In the genomic region with DNA sequence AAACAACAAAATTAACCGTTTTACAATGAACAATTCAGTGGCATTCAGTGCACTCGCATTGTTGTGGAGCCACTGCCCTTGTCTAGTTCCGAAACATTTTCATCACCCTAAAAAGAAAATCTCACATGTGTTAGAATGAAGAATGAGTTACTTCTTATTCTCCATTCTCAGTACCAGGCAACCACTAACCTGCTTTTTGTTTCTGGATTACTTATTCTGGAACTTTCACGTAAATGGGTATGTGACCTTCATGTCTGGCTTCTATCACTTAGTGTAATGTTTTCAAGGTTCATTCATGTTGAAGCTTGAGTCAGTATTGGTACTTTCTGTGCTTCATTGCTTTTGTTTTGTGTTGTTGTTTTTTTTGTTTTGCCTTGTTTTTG, we compare ENCODE assay signal across 12 cellular contexts. TPM values are rescaled to one million over a fixed set of nuclear protein-coding genes. Genes with fewer than 3 reads are reported as not detected.
A peak's percentile ranks its signal among the peaks of the same experiment; 100 is the strongest.
DNase-seq lines count a peak whose midpoint lies in the region; ATAC-seq, FAIRE-seq and TF ChIP-seq lines count a peak whose summit lies in the region.
"Had no signal": no experiment of that assay in that cellular context is flagged by ENCODE, and none has a peak within 500 bp of the region (broad histone marks: within the 10 kb centered on the region; RNA-seq: fewer than 3 reads in every experiment).

No MANE protein-coding gene starts in this region.

- H3K27ac ChIP-seq in pancreas, result no peak overlapping the region
- H3K27ac ChIP-seq: foreskin keratinocyte had no signal

- peak; percentile 66 to 72 for ATAC-seq in activated T-cell treated with anti-CD3 and anti-CD28 coated beads, Interleukin-2, amount 50 U/mL, for 4 hours
- ATAC-seq in GM21576 (IDR thresholded peaks at IDR 0.05; ENCODE audit: unreplicated experiment) (peak; percentile 44), HG03108 (IDR thresholded peaks at IDR 0.05; ENCODE audit: unreplicated experiment) (peak; percentile 51), pancreas (no peak)
- peak; percentile 86 for ATAC-seq in stimulated activated effector memory CD8-positive, alpha-beta T cell treated with anti-CD3 and anti-CD28 coated beads, Interleukin-12 subunit alpha, Interleukin-12 subunit beta, amount 100 ng/mL, for 72 hours
- ATAC-seq: foreskin keratinocyte had no signal

- no peaks in the 10 kb centered on the region for H3K9me3 ChIP-seq in pancreas
- H3K9me3 ChIP-seq: SK-N-SH had no signal

- intact Hi-C loops in lower leg skin (cut with DNase I; ENCODE audit: low total_unique reads) (no loop called here), pancreas (cut with DNase I) (no loop called here)

- peaks cover 39% of the 10 kb centered on the region for H3K4me1 Mint-ChIP-seq in activated T-cell treated with anti-CD3 and anti-CD28 coated beads, Interleukin-2, amount 50 U/mL, for 4 hours (ENCODE audit: low read depth)
- peaks cover 48% of the 10 kb centered on the region for H3K4me1 Mint-ChIP-seq in stimulated activated effector memory CD8-positive, alpha-beta T cell treated with anti-CD3 and anti-CD28 coated beads, Interleukin-12 subunit alpha, Interleukin-12 subunit beta, amount 100 ng/mL, for 72 hours

- H3K27me3 Mint-ChIP-seq in activated T-cell treated with anti-CD3 and anti-CD28 coated beads, Interleukin-2, amount 50 U/mL, for 4 hours (ENCODE audit: low read depth), result no peaks in the 10 kb centered on the region

- no peak for DNase-seq in activated T-cell treated with anti-CD3 and anti-CD28 coated beads, Interleukin-2, amount 50 U/mL, for 4 hours
- no peak for DNase-seq in activated T-cell treated with anti-CD3 and anti-CD28 coated beads, Interleukin-2, amount 50 U/mL, for 48 hours
- DNase-seq in stimulated activated effector memory CD8-positive, alpha-beta T cell treated with anti-CD3 and anti-CD28 coated beads, Interleukin-12 subunit alpha, Interleukin-12 subunit beta, amount 100 ng/mL, for 72 hours (ENCODE audit: low spot score in 2 of 2), result no peak
- DNase-seq in lower leg skin (ENCODE audit: low spot score in 2 of 2) (no peak), HuH-7.5 (ENCODE audit: low spot score) (no peak), pancreas (no peak)
- DNase-seq: foreskin keratinocyte, NCI-H69, SK-N-SH had no signal

- TF ChIP-seq CTCF in lower leg skin (IDR thresholded peaks at IDR 0.05) (no peak), pancreas (IDR thresholded peaks at IDR 0.05) (no peak)

- H3K4me3 ChIP-seq in lower leg skin (ENCODE audit: low read depth, poor library complexity, severe bottlenecking) (no peak overlapping the region), pancreas (no peak overlapping the region)

- TF ChIP-seq POLR2A in lower leg skin (IDR thresholded peaks at IDR 0.05), result no peak

- no peak overlapping the region for H3K27ac Mint-ChIP-seq in stimulated activated effector memory CD8-positive, alpha-beta T cell treated with anti-CD3 and anti-CD28 coated beads, Interleukin-12 subunit alpha, Interleukin-12 subunit beta, amount 100 ng/mL, for 72 hours

- FAIRE-seq in pancreas (lab: Jason Lieb, UNC), result no peak
- FAIRE-seq: A204.1 had no signal

- WGBS in lower leg skin, 2 donors, result 86 to 87% methylated on average over 4 of the region's 4 CpGs
- 87 to 93% methylated on average over 4 of the region's 4 CpGs for WGBS in pancreas, 2 donors

- no peak overlapping the region for H3K4me3 Mint-ChIP-seq in activated T-cell treated with anti-CD3 and anti-CD28 coated beads, Interleukin-2, amount 50 U/mL, for 4 hours
- no peak overlapping the region for H3K4me3 Mint-ChIP-seq in stimulated activated effector memory CD8-positive, alpha-beta T cell treated with anti-CD3 and anti-CD28 coated beads, Interleukin-12 subunit alpha, Interleukin-12 subunit beta, amount 100 ng/mL, for 72 hours

- H3K27me3 ChIP-seq in pancreas, result no peaks in the 10 kb centered on the region
- H3K27me3 ChIP-seq: foreskin keratinocyte had no signal

- no peaks in the 10 kb centered on the region for H3K36me3 ChIP-seq in pancreas

- no peaks in the 10 kb centered on the region for H3K36me3 Mint-ChIP-seq in activated T-cell treated with anti-CD3 and anti-CD28 coated beads, Interleukin-2, amount 50 U/mL, for 4 hours (ENCODE audit: insufficient read depth)
- H3K36me3 Mint-ChIP-seq in stimulated activated effector memory CD8-positive, alpha-beta T cell treated with anti-CD3 and anti-CD28 coated beads, Interleukin-12 subunit alpha, Interleukin-12 subunit beta, amount 100 ng/mL, for 72 hours, result peaks cover 10% of the 10 kb centered on the region

- H3K9me3 Mint-ChIP-seq in activated T-cell treated with anti-CD3 and anti-CD28 coated beads, Interleukin-2, amount 50 U/mL, for 4 hours, result no peaks in the 10 kb centered on the region
- H3K9me3 Mint-ChIP-seq in stimulated activated effector memory CD8-positive, alpha-beta T cell treated with anti-CD3 and anti-CD28 coated beads, Interleukin-12 subunit alpha, Interleukin-12 subunit beta, amount 100 ng/mL, for 72 hours, result no peaks in the 10 kb centered on the region

- peaks cover 0 to 3% (median 0%) of the 10 kb centered on the region in 3 donors for H3K4me1 ChIP-seq in pancreas

RNA-seq across cellular contexts. Expression of gene RCOR1, which starts 15.6 kb away (rescaled TPM):
- 10 to 100 TPM; 12.5 to 14.7 (median 13.9) TPM for total RNA-seq in activated T-cell treated with anti-CD3 and anti-CD28 coated beads, Interleukin-2, amount 50 U/mL, for 4 hours
- 10 to 100 TPM; 20.1 to 25.3 (median 22.9) TPM for total RNA-seq in lower leg skin
- 10 to 100 TPM in 1 of 6 donors, 1 to 10 TPM in 5; 4.4 to 13.5 (median 6.8) TPM for total RNA-seq in pancreas
- 1 to 10 TPM; 2.8 to 7.2 TPM for polyA plus RNA-seq in pancreas

Comparison
In these comparisons a context has a peak if more than half of its experiments do, and no peak if none do; other contexts are left out.
1. ATAC-seq: peak in activated T-cell treated with anti-CD3 and anti-CD28 coated beads, Interleukin-2, amount 50 U/mL, for 4 hours (2 of 2), GM21576 (single experiment), HG03108 (single experiment) and stimulated activated effector memory CD8-positive, alpha-beta T cell treated with anti-CD3 and anti-CD28 coated beads, Interleukin-12 subunit alpha, Interleukin-12 subunit beta, amount 100 ng/mL, for 72 hours (single experiment); none in pancreas (0 of 4).